Comparison of ENCODE assay signal across 1 cellular context in genomic region chr1:15684468-15685283, GRCh38.
TF ChIP-seq lines count a peak whose summit lies in the region.

No MANE protein-coding gene starts in this region.

TF ChIP-seq in SK-N-SH, 30 proteins besides CTCF, POLR2A, EP300 and RAD21 (continued from another document):
- TF ChIP-seq USF1 (IDR thresholded peaks at IDR 0.05; ENCODE audit: borderline replicate concordance, low read depth) = no peak
- TF ChIP-seq IRF3 (IDR thresholded peaks at IDR 0.05; ENCODE audit: low read depth, low read length) = no peak
- TF ChIP-seq RCOR1 (IDR thresholded peaks at IDR 0.05; ENCODE audit: low read length) = no peak
- no peak for TF ChIP-seq RXRA (IDR thresholded peaks at IDR 0.05; ENCODE audit: borderline replicate concordance, low read depth)
- no peak for TF ChIP-seq SIN3A (IDR thresholded peaks at IDR 0.05; ENCODE audit: borderline replicate concordance, low read depth, low read length)
